In genomic region chr6:111870751-111871064, GRCh38 we compare ENCODE assay signal across 11 cellular contexts. TPM values are rescaled to one million over a fixed set of nuclear protein-coding genes. Genes with fewer than 3 reads are reported as not detected.
DNase-seq lines count a peak whose midpoint lies in the region; ATAC-seq and TF ChIP-seq lines count a peak whose summit lies in the region.
"Had no signal": no experiment of that assay in that cellular context is flagged by ENCODE, and none has a peak within 500 bp of the region (broad histone marks: within the 10 kb centered on the region; RNA-seq: fewer than 3 reads in every experiment).

No MANE protein-coding gene starts in this region.

- H3K9me3 ChIP-seq in CD8-positive, alpha-beta T cell (ENCODE audit: low read length): no peaks in the 10 kb centered on the region

- POLR2A ChIA-PET in CD8-positive, alpha-beta T cell (lab: Charles Lee): interaction anchor here (0.6 to 1.2 kb wide), 3 partner anchors 26 to 160 kb away, joined by 3 to 4 read pairs (median 3); no protein-coding TSS in a partner anchor

- peak overlapping the region; percentile 86 for H3K4me2 ChIP-seq in KMS-11

- peak overlapping the region; percentile 95 for H3K27ac Mint-ChIP-seq in CD8-positive, alpha-beta T cell
- peak overlapping the region; percentile 92 for H3K27ac Mint-ChIP-seq in nephron progenitor cell

- no peak overlapping the region for H2AFZ ChIP-seq in KMS-11 (ENCODE audit: low read depth)

- DNase-seq in CD8-positive, alpha-beta T cell: no peak
- no peak for DNase-seq in coronary artery (ENCODE audit: low spot score)
- no peak for DNase-seq in nephron progenitor cell
- no peak for DNase-seq in erythroblast (lab: John Stamatoyannopoulos, UW)
- no peak for DNase-seq in DMS79 treated with DMSO at 0.1 percent for 48 hours (lab: John Stamatoyannopoulos, UW)
- DNase-seq in middle frontal gyrus (ENCODE audit: extremely low spot score, low spot score): no peak
- DNase-seq: islet precursor cell, NCI-H1694, T-helper 9 cell had no signal

- no peaks in the 10 kb centered on the region for H3K27me3 ChIP-seq in CD8-positive, alpha-beta T cell (ENCODE audit: insufficient read depth, low read length)
- H3K27me3 ChIP-seq in KMS-11 (ENCODE audit: insufficient read depth, low read depth): no peaks in the 10 kb centered on the region

- intact Hi-C loops in CD8-positive, alpha-beta T cell (cut with DNase I, micrococcal nuclease): loop anchor here (1.0 to 5.0 kb wide), 11 partner anchors 14 to 613 kb away; a partner anchor contains a TSS

- H3K9ac ChIP-seq in KMS-11: no peak overlapping the region

- no peaks in the 10 kb centered on the region for H3K27me3 Mint-ChIP-seq in CD8-positive, alpha-beta T cell (ENCODE audit: low read depth)
- peaks cover 15% of the 10 kb centered on the region for H3K27me3 Mint-ChIP-seq in nephron progenitor cell (ENCODE audit: low read depth, poor library complexity)

- no peak for TF ChIP-seq POLR2A in erythroblast (IDR thresholded peaks at IDR 0.05; ENCODE audit: low read length)

- H3K4me1 ChIP-seq in CD8-positive, alpha-beta T cell (ENCODE audit: insufficient read depth, low read length): peaks cover 62% of the 10 kb centered on the region
- H3K4me1 ChIP-seq in KMS-11 (ENCODE audit: low read depth, poor library complexity, severe bottlenecking): peaks cover 23% of the 10 kb centered on the region

- peaks cover 30% of the 10 kb centered on the region for H3K36me3 Mint-ChIP-seq in CD8-positive, alpha-beta T cell
- peaks cover 5% of the 10 kb centered on the region for H3K36me3 Mint-ChIP-seq in nephron progenitor cell (ENCODE audit: low read depth)

- ATAC-seq in CD8-positive, alpha-beta T cell: no peak
- no peak for ATAC-seq in HG02884 (IDR thresholded peaks at IDR 0.05; ENCODE audit: unreplicated experiment)

- H3K4me3 Mint-ChIP-seq in CD8-positive, alpha-beta T cell: peak overlapping the region; percentile 97
- H3K4me3 Mint-ChIP-seq in nephron progenitor cell: peak overlapping the region; percentile 91

- CTCF ChIA-PET in CD8-positive, alpha-beta T cell (lab: Charles Lee): interaction anchor here (1.4 to 2.1 kb wide), 5 partner anchors 11 to 121 kb away, joined by 3 to 4 read pairs (median 3); no protein-coding TSS in a partner anchor

- no peak for TF ChIP-seq CTCF in CD8-positive, alpha-beta T cell (IDR thresholded peaks at IDR 0.05)
- TF ChIP-seq CTCF in KMS-11 (conservative IDR thresholded peaks at IDR 0.05; ENCODE audit: low read depth, low read length) (no peak), coronary artery (IDR thresholded peaks at IDR 0.05) (no peak), nephron progenitor cell (IDR thresholded peaks at IDR 0.05) (no peak)

- H3K4me1 Mint-ChIP-seq in CD8-positive, alpha-beta T cell (ENCODE audit: low read depth): peaks cover 66% of the 10 kb centered on the region
- H3K4me1 Mint-ChIP-seq in nephron progenitor cell: peaks cover 68% of the 10 kb centered on the region

- no peaks in the 10 kb centered on the region for H3K36me3 ChIP-seq in CD8-positive, alpha-beta T cell (ENCODE audit: insufficient read depth, low read length)
- no peaks in the 10 kb centered on the region for H3K36me3 ChIP-seq in KMS-11 (ENCODE audit: insufficient read depth)

- H3K79me2 ChIP-seq in KMS-11 (ENCODE audit: insufficient read depth, low read depth): peaks cover 25% of the 10 kb centered on the region

- H3K9me3 Mint-ChIP-seq in CD8-positive, alpha-beta T cell: no peaks in the 10 kb centered on the region
- H3K9me3 Mint-ChIP-seq in nephron progenitor cell: no peaks in the 10 kb centered on the region

- peak overlapping the region; percentile 10 for H3K27ac ChIP-seq in CD8-positive, alpha-beta T cell (ENCODE audit: low read depth, low read length)
- H3K27ac ChIP-seq in KMS-11 (no peak overlapping the region), coronary artery (no peak overlapping the region)

- H3K4me3 ChIP-seq in CD8-positive, alpha-beta T cell (ENCODE audit: low read depth, low read length): peak overlapping the region; percentile 91
- H3K4me3 ChIP-seq in KMS-11 (IDR thresholded peaks at IDR 0.05; ENCODE audit: insufficient read depth, low read depth, low read length): no peak overlapping the region
- H3K4me3 ChIP-seq in coronary artery: peak overlapping the region; percentile 96

- H4K20me1 ChIP-seq in KMS-11 (ENCODE audit: insufficient read depth): no peaks in the 10 kb centered on the region

RNA-seq across cellular contexts. Expression of gene FYN, which starts 2.5 kb away (rescaled TPM):
- 100 to 1,000 TPM; 479 to 483 TPM for total RNA-seq in CD8-positive, alpha-beta T cell
